Comparison of ENCODE assay signal across 26 cellular contexts in the genomic region with DNA sequence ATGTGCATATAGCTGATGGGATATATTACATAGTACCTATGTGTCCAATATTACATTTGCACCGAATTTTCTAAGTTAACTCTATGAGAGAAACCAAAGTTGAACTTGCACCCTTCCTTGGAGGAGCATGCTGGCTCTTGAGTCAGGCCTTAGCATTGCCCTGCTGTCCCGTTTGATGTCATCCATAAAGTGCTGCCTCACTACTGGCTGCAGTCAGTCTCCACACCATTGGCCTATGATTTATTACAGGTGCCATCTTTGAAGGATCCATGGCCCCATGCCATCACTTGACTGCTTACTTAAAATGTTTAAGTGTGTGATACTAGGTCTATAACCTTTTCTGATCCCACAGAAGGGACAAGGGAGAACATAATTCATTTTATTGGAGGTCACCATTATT.
DNase-seq lines count a peak whose midpoint lies in the region; ATAC-seq and TF ChIP-seq lines count a peak whose summit lies in the region.
"Had no signal": no experiment of that assay in that cellular context is flagged by ENCODE, and none has a peak within 500 bp of the region (broad histone marks: within the 10 kb centered on the region; RNA-seq: fewer than 3 reads in every experiment).

No MANE protein-coding gene starts in this region.

- no peaks in the 10 kb centered on the region for H3K36me3 Mint-ChIP-seq in Caco-2 (ENCODE audit: insufficient read depth, unreplicated experiment)
- H3K36me3 Mint-ChIP-seq: activated naive CD8-positive, alpha-beta T cell had no signal

- CTCF ChIA-PET in Caco-2 (lab: Charles Lee), result interaction anchor here (0.5 kb wide), 1 partner anchor 24 kb away, joined by 3 read pairs; no protein-coding TSS in a partner anchor

- no peaks in the 10 kb centered on the region for H3K9me3 Mint-ChIP-seq in Caco-2 (ENCODE audit: unreplicated experiment)
- H3K9me3 Mint-ChIP-seq: activated CD4-positive, alpha-beta memory T cell treated with anti-CD3 and anti-CD28 coated beads, Interleukin-2, amount 10 ng/mL, durations not matched to agents 7 days and 5 days; activated T-helper 17 cell treated with anti-CD3 and anti-CD28 coated beads, Interleukin-2, amount 50 U/mL, for 72 hours; central memory CD8-positive, alpha-beta T cell; stimulated activated naive CD8-positive, alpha-beta T cell treated with anti-CD3 and anti-CD28 coated beads, Interleukin-15, Interleukin-2, amounts not matched to agents 100 ng/mL and 50 ng/mL, for 24 hours had no signal

- TF ChIP-seq POLR2A in adrenal gland (IDR thresholded peaks at IDR 0.05) (no peak), right lobe of liver (IDR thresholded peaks at IDR 0.05) (no peak), sigmoid colon (IDR thresholded peaks at IDR 0.05) (no peak)

- H3K27me3 ChIP-seq in Caco-2 (replicated peaks; ENCODE audit: control insufficient read depth, insufficient read depth, low read length) (no peaks in the 10 kb centered on the region; the same call in 1 of the 2 replicates), adrenal gland (no peaks in the 10 kb centered on the region), right lobe of liver (no peaks in the 10 kb centered on the region), sigmoid colon (no peaks in the 10 kb centered on the region)
- H3K27me3 ChIP-seq: ascending aorta, BLaER1, tibial artery had no signal

- H3K9me3 ChIP-seq in Caco-2, result peaks cover 22% of the 10 kb centered on the region
- no peaks in the 10 kb centered on the region for H3K9me3 ChIP-seq in adrenal gland (replicated peaks in 1 of 3)
- no peaks in the 10 kb centered on the region for H3K9me3 ChIP-seq in right lobe of liver
- no peaks in the 10 kb centered on the region for H3K9me3 ChIP-seq in sigmoid colon
- H3K9me3 ChIP-seq: ascending aorta, lower lobe of right lung, tibial artery had no signal

- no peak overlapping the region for H3K4me3 Mint-ChIP-seq in Caco-2 (ENCODE audit: unreplicated experiment)
- H3K4me3 Mint-ChIP-seq: activated CD4-positive, alpha-beta memory T cell treated with anti-CD3 and anti-CD28 coated beads, Interleukin-2, amount 10 ng/mL, durations not matched to agents 7 days and 5 days; activated naive CD8-positive, alpha-beta T cell; activated T-helper 17 cell treated with anti-CD3 and anti-CD28 coated beads, Interleukin-2, amount 50 U/mL, for 72 hours; central memory CD8-positive, alpha-beta T cell; stimulated activated naive CD8-positive, alpha-beta T cell treated with anti-CD3 and anti-CD28 coated beads, Interleukin-15, Interleukin-2, amounts not matched to agents 100 ng/mL and 50 ng/mL, for 24 hours; T-helper 17 cell had no signal

- BruUV-seq in Caco-2 (replicated peaks; lab: Mats Ljungman, UMichigan), result TSS peak; percentile 70

- 62 to 85% (median 76%) methylated on average over 2 of the region's 2 CpGs for WGBS in adrenal gland, 4 donors
- WGBS in right lobe of liver (ENCODE audit: insufficient coverage, low coverage, low lambda C conversion rate, missing lambda C conversion rate), result 24% methylated on average over 2 of the region's 2 CpGs
- WGBS in sigmoid colon, 2 donors, result 14 to 57% methylated on average over 2 of the region's 2 CpGs

- H3K27ac Mint-ChIP-seq in Caco-2 (ENCODE audit: unreplicated experiment), result peak overlapping the region; percentile 60
- H3K27ac Mint-ChIP-seq: activated CD4-positive, alpha-beta memory T cell treated with anti-CD3 and anti-CD28 coated beads, Interleukin-2, amount 10 ng/mL, durations not matched to agents 7 days and 5 days; activated naive CD8-positive, alpha-beta T cell; activated T-helper 17 cell treated with anti-CD3 and anti-CD28 coated beads, Interleukin-2, amount 50 U/mL, for 72 hours; stimulated activated naive CD8-positive, alpha-beta T cell treated with anti-CD3 and anti-CD28 coated beads, Interleukin-15, Interleukin-2, amounts not matched to agents 100 ng/mL and 50 ng/mL, for 24 hours; T-helper 17 cell had no signal

- no peak overlapping the region for H3K4me3 ChIP-seq in Caco-2 (ENCODE audit: low read depth, low read length)
- no peak overlapping the region for H3K4me3 ChIP-seq in adrenal gland
- H3K4me3 ChIP-seq in right lobe of liver, result no peak overlapping the region
- H3K4me3 ChIP-seq in sigmoid colon, result no peak overlapping the region
- H3K4me3 ChIP-seq: BLaER1, dorsolateral prefrontal cortex, lower lobe of right lung, SK-N-MC, tibial artery had no signal

- H3K27ac ChIP-seq in adrenal gland (peak overlapping the region; percentile 6 to 72 (median 70)), right lobe of liver (peak overlapping the region; percentile 86 to 93 (median 87)), sigmoid colon (peak overlapping the region in 3 of 4 donors; percentile 12 to 71 (median 65))
- H3K27ac ChIP-seq: BLaER1, dorsolateral prefrontal cortex, lower lobe of right lung, SK-N-MC, tibial artery had no signal

- DNase-seq in Caco-2 (no peak), adrenal gland (peak in 1 of 7 donors; percentile 21), right lobe of liver (no peak), sigmoid colon (no peak), glomerular visceral epithelial cell (ENCODE audit: extremely low spot score) (no peak), occipital lobe (lab: John Stamatoyannopoulos, UW) (no peak)
- DNase-seq in effector CD8-positive, alpha-beta T cell (lab: John Stamatoyannopoulos, UW), result no peak
- DNase-seq: activated CD4-positive, alpha-beta memory T cell treated with anti-CD3 and anti-CD28 coated beads, Interleukin-2, amount 10 ng/mL, durations not matched to agents 7 days and 5 days; activated CD4-positive, CD25-positive, alpha-beta regulatory T cell treated with anti-CD3 and anti-CD28 coated beads, Interleukin-2, amount 50 U/mL, for 72 hours; DND-41; dorsolateral prefrontal cortex; KBM-7; lower lobe of right lung; NCI-H2107; RPMI8226; T-helper 17 cell had no signal

- H3K27me3 Mint-ChIP-seq in Caco-2 (ENCODE audit: insufficient read depth, unreplicated experiment), result peaks cover 1% of the 10 kb centered on the region
- H3K27me3 Mint-ChIP-seq: activated CD4-positive, alpha-beta memory T cell treated with anti-CD3 and anti-CD28 coated beads, Interleukin-2, amount 10 ng/mL, durations not matched to agents 7 days and 5 days had no signal

- no peak for TF ChIP-seq EP300 in sigmoid colon (IDR thresholded peaks at IDR 0.05)

- intact Hi-C loops in Caco-2 (cut with micrococcal nuclease; ENCODE audit: unreplicated experiment) (no loop called here), adrenal gland (cut with DNase I) (no loop called here), right lobe of liver (cut with DNase I) (no loop called here), sigmoid colon (cut with DNase I) (loop anchor here (2.0 to 10.0 kb wide), 2 partner anchors 17 to 519 kb away; partner anchors contain the start of gene GATA6)

- peaks cover 10% of the 10 kb centered on the region; the same call in 1 of the 2 replicates for H3K4me1 ChIP-seq in Caco-2
- H3K4me1 ChIP-seq in adrenal gland (replicated peaks in 1 of 2), result peaks cover 15% of the 10 kb centered on the region in 2 donors
- H3K4me1 ChIP-seq in right lobe of liver, result peaks cover 0 to 41% (median 14%) of the 10 kb centered on the region in 4 donors
- peaks cover 0 to 26% (median 25%) of the 10 kb centered on the region in 4 donors for H3K4me1 ChIP-seq in sigmoid colon
- H3K4me1 ChIP-seq: BLaER1 had no signal

- TF ChIP-seq CTCF in Caco-2 (IDR thresholded peaks at IDR 0.05; ENCODE audit: insufficient read depth in 1 of 2, low read depth in 1 of 2, low read length in 1 of 2, severe bottlenecking in 1 of 2, unreplicated experiment in 1 of 2) (no peak), adrenal gland (IDR thresholded peaks at IDR 0.05) (no peak), right lobe of liver (IDR thresholded peaks at IDR 0.05) (no peak), sigmoid colon (IDR thresholded peaks at IDR 0.05) (no peak)

- peaks cover 11% of the 10 kb centered on the region for H3K4me1 Mint-ChIP-seq in Caco-2 (ENCODE audit: low read depth, unreplicated experiment)
- H3K4me1 Mint-ChIP-seq: activated CD4-positive, alpha-beta memory T cell treated with anti-CD3 and anti-CD28 coated beads, Interleukin-2, amount 10 ng/mL, durations not matched to agents 7 days and 5 days; activated T-helper 17 cell treated with anti-CD3 and anti-CD28 coated beads, Interleukin-2, amount 50 U/mL, for 72 hours; central memory CD8-positive, alpha-beta T cell; T-helper 17 cell had no signal

- H3K36me3 ChIP-seq in Caco-2 (ENCODE audit: control insufficient read depth, insufficient read depth, low read length) (no peaks in the 10 kb centered on the region), adrenal gland (replicated peaks in 1 of 2) (no peaks in the 10 kb centered on the region), right lobe of liver (no peaks in the 10 kb centered on the region), sigmoid colon (no peaks in the 10 kb centered on the region)
- H3K36me3 ChIP-seq: ascending aorta, BLaER1, lower lobe of right lung, tibial artery had no signal

- peak in 2 of 4 donors; percentile 1 to 8 for ATAC-seq in right lobe of liver
- no peak for ATAC-seq in GM18517 (IDR thresholded peaks at IDR 0.05; ENCODE audit: unreplicated experiment)
- ATAC-seq: activated T-helper 17 cell treated with anti-CD3 and anti-CD28 coated beads, Interleukin-2, amount 50 U/mL, for 72 hours; HCT116; T-helper 17 cell had no signal

- POLR2A ChIA-PET in Caco-2 (lab: Charles Lee), result no interaction called here
